In the genomic region with DNA sequence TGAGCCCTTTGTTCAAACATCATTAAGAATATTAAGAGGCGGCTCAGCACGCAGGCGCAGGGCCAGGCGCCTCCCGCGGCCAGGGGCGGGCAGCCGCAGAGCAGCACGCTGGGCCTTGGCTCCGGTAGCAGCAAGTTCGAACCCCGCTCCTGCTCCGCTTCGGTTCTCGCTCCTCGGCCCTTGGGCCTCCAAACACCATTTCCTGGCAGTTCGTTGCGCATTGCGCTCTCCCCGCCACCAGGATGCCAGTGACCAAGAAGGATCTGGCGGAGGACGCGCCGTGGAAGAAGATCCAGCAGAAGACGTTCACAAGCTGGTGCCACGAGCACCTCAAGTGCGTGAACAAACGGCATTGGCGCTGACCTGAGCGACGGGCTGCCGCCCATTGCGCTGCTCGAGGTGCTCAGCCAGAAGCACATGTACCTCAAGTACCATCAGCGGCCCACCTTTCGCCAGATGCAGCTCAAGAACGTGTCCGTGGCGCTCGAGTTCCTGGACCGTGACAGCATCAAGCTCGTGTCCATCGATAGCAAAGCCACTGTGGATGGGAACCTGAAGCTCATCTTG, we compare ENCODE assay signal across 1 cellular context.
TF ChIP-seq lines count a peak whose summit lies in the region.

No MANE protein-coding gene starts in this region.

TF ChIP-seq in IMR-90, 13 proteins besides CTCF, POLR2A, EP300 and RAD21:
- TF ChIP-seq, protein P1, sequence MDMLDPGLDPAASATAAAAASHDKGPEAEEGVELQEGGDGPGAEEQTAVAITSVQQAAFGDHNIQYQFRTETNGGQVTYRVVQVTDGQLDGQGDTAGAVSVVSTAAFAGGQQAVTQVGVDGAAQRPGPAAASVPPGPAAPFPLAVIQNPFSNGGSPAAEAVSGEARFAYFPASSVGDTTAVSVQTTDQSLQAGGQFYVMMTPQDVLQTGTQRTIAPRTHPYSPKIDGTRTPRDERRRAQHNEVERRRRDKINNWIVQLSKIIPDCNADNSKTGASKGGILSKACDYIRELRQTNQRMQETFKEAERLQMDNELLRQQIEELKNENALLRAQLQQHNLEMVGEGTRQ (IDR thresholded peaks at IDR 0.05; ENCODE audit: low read depth, low read length), result no peak
- TF ChIP-seq CHD1 (IDR thresholded peaks at IDR 0.05; ENCODE audit: low read depth, low read length) (no peak), FOS (IDR thresholded peaks at IDR 0.05; ENCODE audit: low read depth, low read length) (no peak), RFX5 (IDR thresholded peaks at IDR 0.05; ENCODE audit: low read depth, low read length) (no peak), CEBPB (IDR thresholded peaks at IDR 0.05; ENCODE audit: low read depth, low read length) (no peak), RCOR1 (IDR thresholded peaks at IDR 0.05; ENCODE audit: insufficient replicate concordance, low read length) (no peak), MAZ (IDR thresholded peaks at IDR 0.05; ENCODE audit: borderline replicate concordance, low read depth, low read length) (no peak), MXI1 (IDR thresholded peaks at IDR 0.05; ENCODE audit: borderline replicate concordance, low read depth, low read length) (no peak), SMC3 (IDR thresholded peaks at IDR 0.05; ENCODE audit: low read depth, low read length) (no peak), BHLHE40 (IDR thresholded peaks at IDR 0.05; ENCODE audit: low read depth, low read length) (no peak), MAFK (IDR thresholded peaks at IDR 0.05; ENCODE audit: low read depth, low read length) (no peak), NFE2L2 (IDR thresholded peaks at IDR 0.05; ENCODE audit: low read depth, low read length) (no peak)
- TF ChIP-seq, protein P2, sequence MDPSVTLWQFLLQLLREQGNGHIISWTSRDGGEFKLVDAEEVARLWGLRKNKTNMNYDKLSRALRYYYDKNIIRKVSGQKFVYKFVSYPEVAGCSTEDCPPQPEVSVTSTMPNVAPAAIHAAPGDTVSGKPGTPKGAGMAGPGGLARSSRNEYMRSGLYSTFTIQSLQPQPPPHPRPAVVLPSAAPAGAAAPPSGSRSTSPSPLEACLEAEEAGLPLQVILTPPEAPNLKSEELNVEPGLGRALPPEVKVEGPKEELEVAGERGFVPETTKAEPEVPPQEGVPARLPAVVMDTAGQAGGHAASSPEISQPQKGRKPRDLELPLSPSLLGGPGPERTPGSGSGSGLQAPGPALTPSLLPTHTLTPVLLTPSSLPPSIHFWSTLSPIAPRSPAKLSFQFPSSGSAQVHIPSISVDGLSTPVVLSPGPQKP (IDR thresholded peaks at IDR 0.05; ENCODE audit: borderline replicate concordance, low read depth, low read length), result no peak
